In the genomic region with DNA sequence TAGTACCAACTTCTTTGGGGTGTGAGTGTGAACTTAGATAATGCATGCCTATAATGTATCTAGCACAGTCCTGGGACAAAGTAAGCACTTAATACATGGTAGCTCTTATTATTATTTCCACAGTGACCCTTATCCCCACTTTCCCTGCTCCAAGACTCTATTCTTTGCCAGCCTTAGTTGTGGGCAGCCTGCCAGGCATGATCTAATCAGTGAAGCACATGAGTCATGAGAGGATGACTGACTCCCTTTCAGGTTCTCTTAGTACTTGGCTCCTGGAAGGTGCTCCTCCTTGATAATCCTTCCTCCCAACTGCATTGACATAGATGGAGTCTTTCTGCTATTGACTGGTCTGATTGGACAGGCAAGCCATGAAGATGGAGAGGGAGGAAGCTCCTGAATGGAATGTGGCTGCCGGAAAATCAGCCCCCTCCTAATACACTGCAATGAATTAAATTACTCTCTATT, we compare ENCODE assay signal across 8 cellular contexts. TPM values are rescaled to one million over a fixed set of nuclear protein-coding genes. Genes with fewer than 3 reads are reported as not detected.
A peak's percentile ranks its signal among the peaks of the same experiment; 100 is the strongest.
DNase-seq lines count a peak whose midpoint lies in the region; TF ChIP-seq lines count a peak whose summit lies in the region.

No MANE protein-coding gene starts in this region.

- peak; percentile 9 for DNase-seq in CD1c-positive myeloid dendritic cell (ENCODE audit: extremely low spot score)
- DNase-seq in MG63: peak; percentile 85
- peak; percentile 97 for DNase-seq in MCF 10A (ENCODE audit: unreplicated experiment)
- DNase-seq in lung microvascular endothelial cell (ENCODE audit: low read depth in 2 of 2): peak; percentile 60 to 97
- DNase-seq in WERI-Rb-1: no peak
- DNase-seq in activated effector memory CD4-positive, alpha-beta T cell treated with anti-CD3 and anti-CD28 coated beads, Interleukin-2, amount 50 U/mL, for 16 hours: no peak
- DNase-seq in NCI-H526 (lab: John Stamatoyannopoulos, UW): no peak
- no peak for DNase-seq in immature natural killer cell

- H3K4me3 Mint-ChIP-seq in MCF 10A (ENCODE audit: unreplicated experiment) (no peak overlapping the region), immature natural killer cell (no peak overlapping the region)

- CTCF ChIA-PET in MCF 10A (lab: Yijun Ruan, JAX): interaction anchor here (0.5 to 10.6 kb wide), 37 partner anchors 9 to 1347 kb away, joined by 3 to 121 read pairs (median 3); a partner anchor contains a TSS

- H3K4me1 Mint-ChIP-seq in MCF 10A (ENCODE audit: insufficient read depth, unreplicated experiment) (peaks cover 29% of the 10 kb centered on the region), immature natural killer cell (no peaks in the 10 kb centered on the region)

- H3K9me3 ChIP-seq in MG63: no peaks in the 10 kb centered on the region
- H3K9me3 ChIP-seq in WERI-Rb-1 (ENCODE audit: severe bottlenecking): no peaks in the 10 kb centered on the region

- BruUV-seq in MCF 10A (replicated peaks; lab: Mats Ljungman, UMichigan): no TSS peak

- intact Hi-C loops in MCF 10A (cut with micrococcal nuclease): loop anchor here (1.0 to 5.0 kb wide), 4 partner anchors 84 to 722 kb away; no protein-coding TSS in a partner anchor

- H3K36me3 ChIP-seq in MG63: no peaks in the 10 kb centered on the region
- no peaks in the 10 kb centered on the region for H3K36me3 ChIP-seq in WERI-Rb-1

- no peaks in the 10 kb centered on the region for H3K27me3 ChIP-seq in MG63
- no peaks in the 10 kb centered on the region for H3K27me3 ChIP-seq in WERI-Rb-1 (ENCODE audit: insufficient read depth, low read depth, severe bottlenecking)

- TF ChIP-seq CTCF in MCF 10A (IDR thresholded peaks at IDR 0.05; ENCODE audit: unreplicated experiment) (no peak), WERI-Rb-1 (IDR thresholded peaks at IDR 0.05; ENCODE audit: low read depth, low read length) (no peak)

- H3K27ac ChIP-seq in WERI-Rb-1: no peak overlapping the region

- H3K9me3 Mint-ChIP-seq in MCF 10A (ENCODE audit: unreplicated experiment) (no peaks in the 10 kb centered on the region), immature natural killer cell (no peaks in the 10 kb centered on the region)

- POLR2A ChIA-PET in MCF 10A (lab: Yijun Ruan, JAX): interaction anchor here (1.1 to 1.7 kb wide), 7 partner anchors 10 to 371 kb away, joined by 3 to 6 read pairs (median 4); a partner anchor contains a TSS

- no peak overlapping the region for H3K27ac Mint-ChIP-seq in MCF 10A (ENCODE audit: low read depth, unreplicated experiment)
- H3K27ac Mint-ChIP-seq in immature natural killer cell: no peak overlapping the region

- no peak overlapping the region for H3K4me3 ChIP-seq in MG63
- no peak overlapping the region for H3K4me3 ChIP-seq in WERI-Rb-1 (ENCODE audit: low read depth, low read length)

- H3K27me3 Mint-ChIP-seq in MCF 10A (ENCODE audit: insufficient read depth, unreplicated experiment) (no peaks in the 10 kb centered on the region), immature natural killer cell (ENCODE audit: low read depth in 3 of 3) (peaks cover 2 to 7% (median 3%) of the 10 kb centered on the region in 3 donors)

- H3K36me3 Mint-ChIP-seq in MCF 10A (ENCODE audit: insufficient read depth, unreplicated experiment): no peaks in the 10 kb centered on the region
- no peaks in the 10 kb centered on the region for H3K36me3 Mint-ChIP-seq in immature natural killer cell

RNA-seq across cellular contexts. Expression of a gene that starts 17.4 kb away (rescaled TPM):
- total RNA-seq in MG63 (2014; rRNA removed; shearing (Covaris generic); ENCODE audit: low replicate concordance): 224 and 362 TPM in 2 replicates
- total RNA-seq in MCF 10A (2022): 117 and 135 TPM in 2 replicates
- 149 and 229 TPM in 2 replicates for total RNA-seq in lung microvascular endothelial cell
- under 1 TPM in 1 of 3 donors, not detected in 2; 0.06 TPM for polyA plus RNA-seq in immature natural killer cell

Comparison
In these comparisons a context has a peak if more than half of its experiments do, and no peak if none do; other contexts are left out.
1. DNase-seq: peak in CD1c-positive myeloid dendritic cell (single experiment), MG63 (single experiment), MCF 10A (single experiment) and lung microvascular endothelial cell (2 of 2); none in WERI-Rb-1 (single experiment), activated effector memory CD4-positive, alpha-beta T cell treated with anti-CD3 and anti-CD28 coated beads, Interleukin-2, amount 50 U/mL, for 16 hours (single experiment), NCI-H526 (0 of 2) and immature natural killer cell (0 of 3).